In genomic region chr1:58948671-58949070, GRCh38 we compare ENCODE assay signal across 22 cellular contexts.
"Had no signal": no experiment of that assay in that cellular context is flagged by ENCODE, and none has a peak within 500 bp of the region (broad histone marks: within the 10 kb centered on the region; RNA-seq: fewer than 3 reads in every experiment).

No MANE protein-coding gene starts in this region.

- H3K27me3 ChIP-seq: esophagus squamous epithelium, gastroesophageal sphincter, spleen, transverse colon had no signal

- H3K36me3 ChIP-seq: esophagus squamous epithelium, gastroesophageal sphincter, left ventricle myocardium inferior, lower lobe of right lung, neutrophil, spleen, thoracic aorta, transverse colon had no signal

- ATAC-seq: gastroesophageal sphincter; left cardiac atrium; lower lobe of right lung; psoas muscle; sciatic nerve; stimulated activated naive B cell treated with anti-CD40 and anti-IgM and Interleukin-4, amounts not matched to agents 10 μg/mL and 1 μg/mL and 100 μg/mL, for 72 hours had no signal

- H3K27ac ChIP-seq: esophagus squamous epithelium, gastroesophageal sphincter, left ventricle myocardium inferior, lower lobe of right lung, neutrophil, psoas muscle, spleen, thoracic aorta, transverse colon had no signal

- DNase-seq: dermis blood vessel endothelial cell; esophagus squamous epithelium; foreskin fibroblast; glutamatergic neuron; left cardiac atrium; left ventricle myocardium inferior; lower lobe of right lung; midbrain; psoas muscle; retina; spleen; stimulated activated CD4-positive, alpha-beta T cell treated with anti-CD3 and anti-CD28 coated beads, Interleukin-15, amount 100 ng/mL, for 24 hours; stimulated activated CD4-positive, alpha-beta T cell treated with anti-CD3 and anti-CD28 coated beads, Interleukin-1b, Interleukin-23, amount 100 ng/mL, for 48 hours; stimulated activated CD4-positive, alpha-beta T cell treated with anti-CD3 and anti-CD28 coated beads, Interleukin-4, amount 100 ng/mL, for 24 hours; stimulated activated naive B cell treated with anti-CD40 and anti-IgM and Interleukin-4, amounts not matched to agents 10 μg/mL and 1 μg/mL and 100 μg/mL, for 72 hours; stimulated activated naive CD8-positive, alpha-beta T cell treated with anti-CD3 and anti-CD28 coated beads, Interleukin-15, amount 100 ng/mL, for 72 hours; transverse colon had no signal

- H3K27ac Mint-ChIP-seq: memory B cell; stimulated activated naive B cell treated with anti-CD40 and anti-IgM and Interleukin-4, amounts not matched to agents 10 μg/mL and 1 μg/mL and 100 μg/mL, for 72 hours had no signal

- H3K4me3 Mint-ChIP-seq: memory B cell; stimulated activated naive B cell treated with anti-CD40 and anti-IgM and Interleukin-4, amounts not matched to agents 10 μg/mL and 1 μg/mL and 100 μg/mL, for 72 hours; stimulated activated naive CD8-positive, alpha-beta T cell treated with anti-CD3 and anti-CD28 coated beads, Interleukin-15, amount 100 ng/mL, for 72 hours had no signal

- H3K27me3 Mint-ChIP-seq: memory B cell; stimulated activated naive B cell treated with anti-CD40 and anti-IgM and Interleukin-4, amounts not matched to agents 10 μg/mL and 1 μg/mL and 100 μg/mL, for 72 hours; stimulated activated naive CD8-positive, alpha-beta T cell treated with anti-CD3 and anti-CD28 coated beads, Interleukin-15, amount 100 ng/mL, for 72 hours had no signal

- H3K4me3 ChIP-seq: esophagus squamous epithelium, gastroesophageal sphincter, left ventricle myocardium inferior, lower lobe of right lung, psoas muscle, spleen, thoracic aorta, transverse colon had no signal

- H3K9me3 Mint-ChIP-seq: memory B cell had no signal

- H3K4me1 ChIP-seq: gastroesophageal sphincter, left ventricle myocardium inferior, lower lobe of right lung, psoas muscle, transverse colon had no signal

- H3K9me3 ChIP-seq: esophagus squamous epithelium, gastroesophageal sphincter, lower lobe of right lung, neutrophil, psoas muscle, thoracic aorta, transverse colon had no signal

- H3K36me3 Mint-ChIP-seq: memory B cell; stimulated activated naive B cell treated with anti-CD40 and anti-IgM and Interleukin-4, amounts not matched to agents 10 μg/mL and 1 μg/mL and 100 μg/mL, for 72 hours had no signal
